18 cellular contexts compared by ENCODE assay signal in the genomic region with DNA sequence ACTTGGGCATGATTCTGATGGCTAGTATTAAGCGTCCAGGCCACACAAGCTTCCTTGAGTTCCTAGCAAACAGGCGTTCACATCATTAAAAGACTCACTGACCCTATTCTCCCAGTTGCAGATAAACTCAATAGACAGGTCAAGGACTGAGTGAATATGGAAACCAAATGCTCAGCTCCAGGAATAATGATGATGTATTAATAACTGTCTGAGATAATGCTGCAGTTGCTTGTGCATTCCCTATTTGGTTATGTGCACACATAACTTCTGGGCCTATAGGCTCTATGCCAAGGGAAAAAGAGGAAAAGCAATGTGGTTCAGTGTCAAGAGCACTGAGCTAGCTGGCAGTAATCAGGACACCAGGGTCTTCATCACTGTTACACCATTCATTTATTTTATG. TPM values are rescaled to one million over a fixed set of nuclear protein-coding genes. Genes with fewer than 3 reads are reported as not detected.
"Had no signal": no experiment of that assay in that cellular context is flagged by ENCODE, and none has a peak within 500 bp of the region (broad histone marks: within the 10 kb centered on the region; RNA-seq: fewer than 3 reads in every experiment).

No MANE protein-coding gene starts in this region.

- H3K4me1 ChIP-seq: right lobe of liver, thyroid gland had no signal

- H3K9me3 ChIP-seq: right lobe of liver, spleen, thyroid gland had no signal

- H3K27ac ChIP-seq: cardiac muscle cell, right lobe of liver, spleen, thyroid gland had no signal

- H3K36me3 ChIP-seq: cardiac muscle cell, right lobe of liver, spleen, thyroid gland had no signal

- ATAC-seq: activated CD8-positive, alpha-beta memory T cell treated with anti-CD3 and anti-CD28 coated beads, Interleukin-2, amount 10 ng/mL, durations not matched to agents 7 days and 5 days; right lobe of liver; stimulated activated memory B cell treated with anti-CD40 and anti-IgM and Interleukin-4, amounts not matched to agents 10 μg/mL and 1 μg/mL and 100 μg/mL, for 72 hours had no signal

- DNase-seq: activated CD4-positive, alpha-beta memory T cell treated with anti-CD3 and anti-CD28 coated beads, Interleukin-2, amount 10 ng/mL, durations not matched to agents 7 days and 5 days; activated CD4-positive, alpha-beta T cell treated with anti-CD3 and anti-CD28 coated beads for 48 hours; activated CD4-positive, CD25-positive, alpha-beta regulatory T cell; activated CD8-positive, alpha-beta memory T cell treated with anti-CD3 and anti-CD28 coated beads, Interleukin-2, amount 10 ng/mL, durations not matched to agents 7 days and 5 days; dorsolateral prefrontal cortex; foreskin fibroblast; hypothalamus; islet precursor cell; mammary epithelial cell; midbrain; right lobe of liver; spleen; stimulated activated CD4-positive, alpha-beta T cell treated with anti-CD3 and anti-CD28 coated beads, Interleukin-4, amount 100 ng/mL, for 4 hours; T1000; thyroid gland had no signal

- H3K27me3 ChIP-seq: right lobe of liver, thyroid gland had no signal

- H3K4me3 ChIP-seq: cardiac muscle cell, dorsolateral prefrontal cortex, right lobe of liver, spleen, thyroid gland had no signal

RNA-seq across cellular contexts. Expression of a gene that starts 51.9 kb away (rescaled TPM):
- total RNA-seq: activated CD4-positive, alpha-beta memory T cell treated with anti-CD3 and anti-CD28 coated beads, Interleukin-2, amount 10 ng/mL, durations not matched to agents 7 days and 5 days; activated CD8-positive, alpha-beta memory T cell treated with anti-CD3 and anti-CD28 coated beads, Interleukin-2, amount 10 ng/mL, durations not matched to agents 7 days and 5 days; mammary epithelial cell; T-helper 1 cell treated with Interleukin-12 subunit alpha and Interleukin-12 subunit beta and Interleukin-4 antibody, amounts not matched to agents 30 ng/mL and 1 ng/mL, for 36 hours had no signal
- polyA plus RNA-seq: cardiac muscle cell had no signal
